ENCODE assay signal across 17 cellular contexts in the genomic region with DNA sequence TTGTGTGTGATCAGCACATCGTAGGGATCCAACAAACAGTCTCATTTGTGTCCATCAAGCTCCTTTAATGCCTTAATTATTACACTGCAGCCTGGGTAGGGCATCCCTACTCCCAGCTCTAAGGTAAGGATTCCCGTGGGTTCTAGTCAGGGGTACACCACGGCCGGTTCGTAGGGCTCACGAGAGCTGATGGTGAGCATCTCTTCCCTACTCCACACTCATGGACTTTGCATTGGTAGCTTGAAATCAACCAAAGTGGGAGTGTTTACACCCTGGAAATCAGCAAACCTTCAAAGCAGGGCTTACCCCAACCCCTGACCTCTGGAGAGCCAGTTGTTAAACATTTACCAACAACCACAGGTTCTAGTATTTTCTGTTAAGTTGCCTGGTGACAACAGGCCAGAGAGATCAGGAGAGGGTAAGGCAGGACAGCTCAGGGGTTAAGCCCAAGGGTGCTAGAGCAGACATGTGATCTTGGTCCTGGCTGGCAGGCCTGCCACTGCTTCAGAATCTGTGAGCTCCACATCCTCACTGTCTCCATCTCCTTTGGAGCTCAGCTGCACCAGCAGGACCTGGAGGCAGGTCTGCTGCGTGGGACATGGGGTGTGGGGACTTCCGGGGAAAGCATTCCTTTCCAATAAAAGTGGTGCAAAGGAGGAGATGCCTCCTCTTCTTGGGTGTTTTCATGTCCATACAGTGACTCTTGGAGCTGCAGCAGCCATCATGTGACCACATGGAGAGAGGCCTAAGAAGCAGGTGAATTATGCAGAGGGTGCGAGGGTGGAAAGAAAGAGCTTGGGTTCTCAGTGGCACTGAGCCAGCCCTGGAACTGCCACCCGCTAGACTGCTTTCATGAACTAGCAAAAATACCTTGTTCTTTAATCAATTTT. TPM values are rescaled to one million over a fixed set of nuclear protein-coding genes. Genes with fewer than 3 reads are reported as not detected.
DNase-seq lines count a peak whose midpoint lies in the region; ATAC-seq and TF ChIP-seq lines count a peak whose summit lies in the region.
"Had no signal": no experiment of that assay in that cellular context is flagged by ENCODE, and none has a peak within 500 bp of the region (broad histone marks: within the 10 kb centered on the region; RNA-seq: fewer than 3 reads in every experiment).

No MANE protein-coding gene starts in this region.

- intact Hi-C loops in right lobe of liver (cut with DNase I): no loop called here

- H2AFZ ChIP-seq in hepatocyte: no peak overlapping the region
- H2AFZ ChIP-seq: GM23338 had no signal

- no peak overlapping the region for H3K4me2 ChIP-seq in hepatocyte
- H3K4me2 ChIP-seq: BLaER1 treated with 17β-estradiol and CSF1 and Interleukin-3, amounts not matched to agents 10 nM and 100 nM; GM23338 had no signal

- TF ChIP-seq POLR2A in right lobe of liver (IDR thresholded peaks at IDR 0.05): no peak

- DNase-seq in ACHN (peak; percentile 12), HuH-7.5 (ENCODE audit: low spot score) (peak; percentile 68), hepatocyte (ENCODE audit: low spot score) (peak; percentile 31), right lobe of liver (peak in 2 of 3 donors; percentile 74 to 78), T-helper 17 cell (no peak), KBM-7 (no peak), SIG-M5 treated with dmso at 0.1 percent for 504 hours (lab: John Stamatoyannopoulos, UW; ENCODE audit: unreplicated experiment) (no peak)
- DNase-seq in stimulated activated naive CD8-positive, alpha-beta T cell treated with anti-CD3 and anti-CD28 coated beads, Interleukin-15, Interleukin-2, amounts not matched to agents 100 U/mL and 50 U/mL, for 24 hours: no peak
- DNase-seq: 8988T; CD8-positive, alpha-beta T cell; GDM1; HCEC 1CT; KG1 had no signal

- H3K4me3 Mint-ChIP-seq in T-helper 17 cell: no peak overlapping the region
- H3K4me3 Mint-ChIP-seq: B cell; CD8-positive, alpha-beta T cell; GM23338; IgD-negative memory B cell had no signal

- no peaks in the 10 kb centered on the region for H3K79me2 ChIP-seq in hepatocyte

- no peak overlapping the region for H3K27ac Mint-ChIP-seq in T-helper 17 cell
- H3K27ac Mint-ChIP-seq: B cell; CD8-positive, alpha-beta T cell; GM23338 had no signal

- peaks cover 49% of the 10 kb centered on the region for H3K27me3 Mint-ChIP-seq in T-helper 17 cell

- H3K9me2 ChIP-seq in hepatocyte (replicated peaks; ENCODE audit: insufficient read depth): no peaks in the 10 kb centered on the region

- peaks cover 5% of the 10 kb centered on the region for H3K36me3 Mint-ChIP-seq in T-helper 17 cell (ENCODE audit: low read depth)
- H3K36me3 Mint-ChIP-seq: CD8-positive, alpha-beta T cell had no signal

- TF ChIP-seq CTCF in hepatocyte (IDR thresholded peaks at IDR 0.05; ENCODE audit: poor library complexity): no peak
- TF ChIP-seq CTCF in right lobe of liver (IDR thresholded peaks at IDR 0.05): no peak

- H3K4me1 ChIP-seq in hepatocyte (ENCODE audit: insufficient read depth) (peaks cover 4% of the 10 kb centered on the region), right lobe of liver (peaks cover 0 to 23% (median 11%) of the 10 kb centered on the region in 4 donors)
- H3K4me1 ChIP-seq: BLaER1 treated with 17β-estradiol and CSF1 and Interleukin-3, amounts not matched to agents 10 nM and 100 nM had no signal

- ATAC-seq in right lobe of liver: peak; percentile 91 to 95 (median 93)
- ATAC-seq in stimulated activated naive CD8-positive, alpha-beta T cell treated with anti-CD3 and anti-CD28 coated beads, Interleukin-15, Interleukin-2, amounts not matched to agents 100 U/mL and 50 U/mL, for 24 hours: no peak
- ATAC-seq in T-helper 17 cell: no peak
- ATAC-seq: CD8-positive, alpha-beta T cell; GM23338 had no signal

- H3K36me3 ChIP-seq in hepatocyte (replicated peaks; ENCODE audit: insufficient read depth, low read depth) (no peaks in the 10 kb centered on the region), right lobe of liver (no peaks in the 10 kb centered on the region)
- H3K36me3 ChIP-seq: BLaER1 treated with 17β-estradiol and CSF1 and Interleukin-3, amounts not matched to agents 10 nM and 100 nM had no signal

- H3K4me3 ChIP-seq in hepatocyte (no peak overlapping the region), right lobe of liver (no peak overlapping the region)
- H3K4me3 ChIP-seq: BLaER1 treated with 17β-estradiol and CSF1 and Interleukin-3, amounts not matched to agents 10 nM and 100 nM; GM23338 had no signal

- H3K27ac ChIP-seq in hepatocyte (peak overlapping the region; percentile 16), right lobe of liver (peak overlapping the region; percentile 43 to 90 (median 89))
- H3K27ac ChIP-seq: BLaER1 treated with 17β-estradiol and CSF1 and Interleukin-3, amounts not matched to agents 10 nM and 100 nM had no signal

- H3K9me3 ChIP-seq in hepatocyte (ENCODE audit: low read depth): no peaks in the 10 kb centered on the region
- H3K9me3 ChIP-seq in right lobe of liver: no peaks in the 10 kb centered on the region
- peaks cover 3% of the 10 kb centered on the region for H3K9me3 ChIP-seq in T-helper 17 cell (ENCODE audit: control insufficient read depth, low read length, poor library complexity, severe bottlenecking)

- in situ Hi-C loops in ACHN (cut with HindIII; ENCODE audit: low pct_ligation_motif_present, low pct_unique_long_range_greater_than_20kb, low sequenced_read_pairs): no loop called here
- in situ Hi-C loops in KBM-7 (cut with MboI; ENCODE audit: low pct_unique_long_range_greater_than_20kb, low sequenced_read_pairs): no loop called here

- WGBS in hepatocyte (ENCODE audit: low lambda C conversion rate, missing lambda C conversion rate): 70% methylated on average over 10 of the region's 10 CpGs
- WGBS in right lobe of liver (ENCODE audit: insufficient coverage, low coverage, low lambda C conversion rate, missing lambda C conversion rate): 11% methylated on average over 8 of the region's 10 CpGs

- peaks cover 2% of the 10 kb centered on the region for H3K4me1 Mint-ChIP-seq in T-helper 17 cell
- H3K4me1 Mint-ChIP-seq: B cell, GM23338, IgD-negative memory B cell had no signal

- H4K20me1 ChIP-seq in hepatocyte (ENCODE audit: insufficient read depth, poor library complexity, severe bottlenecking): no peaks in the 10 kb centered on the region
- H4K20me1 ChIP-seq: BLaER1 treated with 17β-estradiol and CSF1 and Interleukin-3, amounts not matched to agents 10 nM and 100 nM had no signal

- H3K27me3 ChIP-seq in hepatocyte: no peaks in the 10 kb centered on the region
- no peaks in the 10 kb centered on the region for H3K27me3 ChIP-seq in right lobe of liver

RNA-seq across cellular contexts. Expression of a gene that starts 36.1 kb away (rescaled TPM):
- 12.6 and 14.5 TPM in 2 replicates for total RNA-seq in hepatocyte
- polyA plus RNA-seq in hepatocyte: 4.3 and 5.8 TPM in 2 replicates
- total RNA-seq in right lobe of liver: 10 to 100 TPM; 12.6 to 26.5 (median 17.7) TPM
- 10 to 100 TPM; 16.5 to 17.7 TPM for total RNA-seq in T-helper 17 cell

Comparison
In these comparisons a context has a peak if more than half of its experiments do, and no peak if none do; other contexts are left out.
1. DNase-seq: peak in ACHN (single experiment), HuH-7.5 (single experiment), hepatocyte (single experiment) and right lobe of liver (2 of 3); none in stimulated activated naive CD8-positive, alpha-beta T cell treated with anti-CD3 and anti-CD28 coated beads, Interleukin-15, Interleukin-2, amounts not matched to agents 100 U/mL and 50 U/mL, for 24 hours (single experiment), T-helper 17 cell (0 of 3), KBM-7 (single experiment) and SIG-M5 treated with dmso at 0.1 percent for 504 hours (single experiment).
2. ATAC-seq: peak in right lobe of liver (4 of 4); none in stimulated activated naive CD8-positive, alpha-beta T cell treated with anti-CD3 and anti-CD28 coated beads, Interleukin-15, Interleukin-2, amounts not matched to agents 100 U/mL and 50 U/mL, for 24 hours (single experiment) and T-helper 17 cell (single experiment).